In the genomic region with DNA sequence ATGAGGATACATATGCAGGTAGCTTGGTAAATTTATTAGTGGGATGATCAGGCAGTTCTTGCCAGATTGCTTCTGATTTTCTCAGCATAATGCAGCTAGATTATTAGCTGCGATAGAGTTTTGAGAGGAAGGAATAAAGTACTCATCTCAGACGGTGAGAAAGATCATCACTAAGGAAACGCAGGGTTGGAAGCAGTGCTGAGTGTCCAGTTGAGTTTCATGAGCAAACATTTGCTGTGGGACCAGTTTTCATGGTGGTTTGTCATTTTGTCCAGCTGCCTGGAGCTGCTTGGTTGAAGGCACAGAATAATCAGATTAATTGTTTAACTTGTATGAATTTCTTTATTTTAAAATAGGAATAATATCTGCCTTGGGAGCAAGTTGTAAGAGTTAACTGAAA, we compare ENCODE assay signal across 5 cellular contexts.
"Had no signal": no experiment of that assay in that cellular context is flagged by ENCODE, and none has a peak within 500 bp of the region (broad histone marks: within the 10 kb centered on the region; RNA-seq: fewer than 3 reads in every experiment).

No MANE protein-coding gene starts in this region.

- H3K4me3 Mint-ChIP-seq: GM23338, H9 had no signal

- H3K27ac Mint-ChIP-seq: GM23338, H9 had no signal

- DNase-seq: H9, HCEC 1CT, KG1 had no signal

- H3K9me3 Mint-ChIP-seq: GM23338, H9 had no signal

- H3K4me3 ChIP-seq: GM23338, K562 had no signal

- ATAC-seq: GM23338 had no signal

- H3K4me1 Mint-ChIP-seq: GM23338 had no signal
